1 cellular context compared by ENCODE assay signal in the genomic region with DNA sequence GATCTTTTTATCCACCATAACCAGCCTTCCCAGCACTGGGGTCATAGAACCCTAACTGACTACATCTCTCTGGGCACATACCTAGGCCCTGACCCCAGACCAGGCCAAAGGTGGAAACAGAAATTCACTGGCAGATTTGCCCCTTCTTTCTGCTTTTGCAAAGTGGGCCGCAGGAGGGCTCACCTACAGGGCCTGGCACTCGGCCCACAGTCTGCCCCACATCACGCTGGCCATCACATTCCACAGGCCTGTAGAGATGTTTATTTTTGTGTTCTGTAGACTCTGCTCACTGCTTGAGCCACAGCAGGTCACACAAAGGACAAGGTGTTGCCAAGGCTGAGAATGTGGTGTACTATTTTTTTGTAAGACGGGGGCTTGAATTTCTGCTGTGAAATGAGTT.
TF ChIP-seq lines count a peak whose summit lies in the region.

No MANE protein-coding gene starts in this region.

TF ChIP-seq in HepG2, 621 proteins besides CTCF, POLR2A, EP300 and RAD21 (continued from another document and continues in another):
- TF ChIP-seq RBAK (CRISPR knock-in tag; IDR thresholded peaks at IDR 0.05) (no peak), FOXP1 (IDR thresholded peaks at IDR 0.05) (no peak), FOXP1 (CRISPR knock-in tag; IDR thresholded peaks at IDR 0.05) (no peak), FOXA3 (CRISPR knock-in tag; IDR thresholded peaks at IDR 0.05) (0 out of 2 replicates have a peak, but pooled peaks have one; percentile 16), POLR2G (IDR thresholded peaks at IDR 0.05; ENCODE audit: low read depth, low read length) (no peak), ZNF331 (CRISPR knock-in tag; IDR thresholded peaks at IDR 0.05) (no peak), HOXA7 (CRISPR knock-in tag; IDR thresholded peaks at IDR 0.05) (no peak), ZNF484 (CRISPR knock-in tag; IDR thresholded peaks at IDR 0.05; ENCODE audit: borderline replicate concordance, low read depth) (no peak), ZNF17 (CRISPR knock-in tag; IDR thresholded peaks at IDR 0.05) (no peak), NCOR1 (IDR thresholded peaks at IDR 0.05; ENCODE audit: borderline replicate concordance, low read length) (no peak), NCOA2 (CRISPR knock-in tag; IDR thresholded peaks at IDR 0.05) (no peak), DPF2 (CRISPR knock-in tag; IDR thresholded peaks at IDR 0.05; ENCODE audit: borderline replicate concordance, low read depth) (no peak), ZNF234 (CRISPR knock-in tag; conservative IDR thresholded peaks at IDR 0.05) (no peak), ZSCAN21 (CRISPR knock-in tag; IDR thresholded peaks at IDR 0.05; ENCODE audit: borderline replicate concordance) (no peak), ZNF781 (CRISPR knock-in tag; IDR thresholded peaks at IDR 0.05; ENCODE audit: borderline replicate concordance, not compliant biosample characterization) (no peak), ELF3 (CRISPR knock-in tag; IDR thresholded peaks at IDR 0.05) (no peak), ZNF143 (CRISPR knock-in tag; IDR thresholded peaks at IDR 0.05) (no peak), HNRNPH1 (optimal IDR thresholded peaks at IDR 0.05; ENCODE audit: low read depth, low read length) (no peak), NFKB2 (CRISPR knock-in tag; IDR thresholded peaks at IDR 0.05; ENCODE audit: borderline replicate concordance) (no peak), ZEB1 (IDR thresholded peaks at IDR 0.05; ENCODE audit: insufficient replicate concordance, low read depth) (no peak), REL (CRISPR knock-in tag; conservative IDR thresholded peaks at IDR 0.05) (no peak), TBX2 (CRISPR knock-in tag; IDR thresholded peaks at IDR 0.05; ENCODE audit: borderline replicate concordance) (no peak), ZNF30 (CRISPR knock-in tag; IDR thresholded peaks at IDR 0.05) (no peak), YEATS4 (CRISPR knock-in tag; IDR thresholded peaks at IDR 0.05; ENCODE audit: borderline replicate concordance) (0 out of 2 replicates have a peak, but pooled peaks have one; percentile 5)
- TF ChIP-seq, protein P1, sequence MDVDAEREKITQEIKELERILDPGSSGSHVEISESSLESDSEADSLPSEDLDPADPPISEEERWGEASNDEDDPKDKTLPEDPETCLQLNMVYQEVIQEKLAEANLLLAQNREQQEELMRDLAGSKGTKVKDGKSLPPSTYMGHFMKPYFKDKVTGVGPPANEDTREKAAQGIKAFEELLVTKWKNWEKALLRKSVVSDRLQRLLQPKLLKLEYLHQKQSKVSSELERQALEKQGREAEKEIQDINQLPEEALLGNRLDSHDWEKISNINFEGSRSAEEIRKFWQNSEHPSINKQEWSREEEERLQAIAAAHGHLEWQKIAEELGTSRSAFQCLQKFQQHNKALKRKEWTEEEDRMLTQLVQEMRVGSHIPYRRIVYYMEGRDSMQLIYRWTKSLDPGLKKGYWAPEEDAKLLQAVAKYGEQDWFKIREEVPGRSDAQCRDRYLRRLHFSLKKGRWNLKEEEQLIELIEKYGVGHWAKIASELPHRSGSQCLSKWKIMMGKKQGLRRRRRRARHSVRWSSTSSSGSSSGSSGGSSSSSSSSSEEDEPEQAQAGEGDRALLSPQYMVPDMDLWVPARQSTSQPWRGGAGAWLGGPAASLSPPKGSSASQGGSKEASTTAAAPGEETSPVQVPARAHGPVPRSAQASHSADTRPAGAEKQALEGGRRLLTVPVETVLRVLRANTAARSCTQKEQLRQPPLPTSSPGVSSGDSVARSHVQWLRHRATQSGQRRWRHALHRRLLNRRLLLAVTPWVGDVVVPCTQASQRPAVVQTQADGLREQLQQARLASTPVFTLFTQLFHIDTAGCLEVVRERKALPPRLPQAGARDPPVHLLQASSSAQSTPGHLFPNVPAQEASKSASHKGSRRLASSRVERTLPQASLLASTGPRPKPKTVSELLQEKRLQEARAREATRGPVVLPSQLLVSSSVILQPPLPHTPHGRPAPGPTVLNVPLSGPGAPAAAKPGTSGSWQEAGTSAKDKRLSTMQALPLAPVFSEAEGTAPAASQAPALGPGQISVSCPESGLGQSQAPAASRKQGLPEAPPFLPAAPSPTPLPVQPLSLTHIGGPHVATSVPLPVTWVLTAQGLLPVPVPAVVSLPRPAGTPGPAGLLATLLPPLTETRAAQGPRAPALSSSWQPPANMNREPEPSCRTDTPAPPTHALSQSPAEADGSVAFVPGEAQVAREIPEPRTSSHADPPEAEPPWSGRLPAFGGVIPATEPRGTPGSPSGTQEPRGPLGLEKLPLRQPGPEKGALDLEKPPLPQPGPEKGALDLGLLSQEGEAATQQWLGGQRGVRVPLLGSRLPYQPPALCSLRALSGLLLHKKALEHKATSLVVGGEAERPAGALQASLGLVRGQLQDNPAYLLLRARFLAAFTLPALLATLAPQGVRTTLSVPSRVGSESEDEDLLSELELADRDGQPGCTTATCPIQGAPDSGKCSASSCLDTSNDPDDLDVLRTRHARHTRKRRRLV (CRISPR knock-in tag; IDR thresholded peaks at IDR 0.05), result no peak
- TF ChIP-seq, protein P2, sequence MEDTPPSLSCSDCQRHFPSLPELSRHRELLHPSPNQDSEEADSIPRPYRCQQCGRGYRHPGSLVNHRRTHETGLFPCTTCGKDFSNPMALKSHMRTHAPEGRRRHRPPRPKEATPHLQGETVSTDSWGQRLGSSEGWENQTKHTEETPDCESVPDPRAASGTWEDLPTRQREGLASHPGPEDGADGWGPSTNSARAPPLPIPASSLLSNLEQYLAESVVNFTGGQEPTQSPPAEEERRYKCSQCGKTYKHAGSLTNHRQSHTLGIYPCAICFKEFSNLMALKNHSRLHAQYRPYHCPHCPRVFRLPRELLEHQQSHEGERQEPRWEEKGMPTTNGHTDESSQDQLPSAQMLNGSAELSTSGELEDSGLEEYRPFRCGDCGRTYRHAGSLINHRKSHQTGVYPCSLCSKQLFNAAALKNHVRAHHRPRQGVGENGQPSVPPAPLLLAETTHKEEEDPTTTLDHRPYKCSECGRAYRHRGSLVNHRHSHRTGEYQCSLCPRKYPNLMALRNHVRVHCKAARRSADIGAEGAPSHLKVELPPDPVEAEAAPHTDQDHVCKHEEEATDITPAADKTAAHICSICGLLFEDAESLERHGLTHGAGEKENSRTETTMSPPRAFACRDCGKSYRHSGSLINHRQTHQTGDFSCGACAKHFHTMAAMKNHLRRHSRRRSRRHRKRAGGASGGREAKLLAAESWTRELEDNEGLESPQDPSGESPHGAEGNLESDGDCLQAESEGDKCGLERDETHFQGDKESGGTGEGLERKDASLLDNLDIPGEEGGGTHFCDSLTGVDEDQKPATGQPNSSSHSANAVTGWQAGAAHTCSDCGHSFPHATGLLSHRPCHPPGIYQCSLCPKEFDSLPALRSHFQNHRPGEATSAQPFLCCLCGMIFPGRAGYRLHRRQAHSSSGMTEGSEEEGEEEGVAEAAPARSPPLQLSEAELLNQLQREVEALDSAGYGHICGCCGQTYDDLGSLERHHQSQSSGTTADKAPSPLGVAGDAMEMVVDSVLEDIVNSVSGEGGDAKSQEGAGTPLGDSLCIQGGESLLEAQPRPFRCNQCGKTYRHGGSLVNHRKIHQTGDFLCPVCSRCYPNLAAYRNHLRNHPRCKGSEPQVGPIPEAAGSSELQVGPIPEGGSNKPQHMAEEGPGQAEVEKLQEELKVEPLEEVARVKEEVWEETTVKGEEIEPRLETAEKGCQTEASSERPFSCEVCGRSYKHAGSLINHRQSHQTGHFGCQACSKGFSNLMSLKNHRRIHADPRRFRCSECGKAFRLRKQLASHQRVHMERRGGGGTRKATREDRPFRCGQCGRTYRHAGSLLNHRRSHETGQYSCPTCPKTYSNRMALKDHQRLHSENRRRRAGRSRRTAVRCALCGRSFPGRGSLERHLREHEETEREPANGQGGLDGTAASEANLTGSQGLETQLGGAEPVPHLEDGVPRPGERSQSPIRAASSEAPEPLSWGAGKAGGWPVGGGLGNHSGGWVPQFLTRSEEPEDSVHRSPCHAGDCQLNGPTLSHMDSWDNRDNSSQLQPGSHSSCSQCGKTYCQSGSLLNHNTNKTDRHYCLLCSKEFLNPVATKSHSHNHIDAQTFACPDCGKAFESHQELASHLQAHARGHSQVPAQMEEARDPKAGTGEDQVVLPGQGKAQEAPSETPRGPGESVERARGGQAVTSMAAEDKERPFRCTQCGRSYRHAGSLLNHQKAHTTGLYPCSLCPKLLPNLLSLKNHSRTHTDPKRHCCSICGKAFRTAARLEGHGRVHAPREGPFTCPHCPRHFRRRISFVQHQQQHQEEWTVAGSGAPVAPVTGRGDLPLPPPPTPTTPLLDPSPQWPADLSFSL (CRISPR knock-in tag; IDR thresholded peaks at IDR 0.05), result no peak
- TF ChIP-seq, protein P3, sequence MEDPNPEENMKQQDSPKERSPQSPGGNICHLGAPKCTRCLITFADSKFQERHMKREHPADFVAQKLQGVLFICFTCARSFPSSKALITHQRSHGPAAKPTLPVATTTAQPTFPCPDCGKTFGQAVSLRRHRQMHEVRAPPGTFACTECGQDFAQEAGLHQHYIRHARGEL (CRISPR knock-in tag; IDR thresholded peaks at IDR 0.05), result no peak
- TF ChIP-seq, protein P4, sequence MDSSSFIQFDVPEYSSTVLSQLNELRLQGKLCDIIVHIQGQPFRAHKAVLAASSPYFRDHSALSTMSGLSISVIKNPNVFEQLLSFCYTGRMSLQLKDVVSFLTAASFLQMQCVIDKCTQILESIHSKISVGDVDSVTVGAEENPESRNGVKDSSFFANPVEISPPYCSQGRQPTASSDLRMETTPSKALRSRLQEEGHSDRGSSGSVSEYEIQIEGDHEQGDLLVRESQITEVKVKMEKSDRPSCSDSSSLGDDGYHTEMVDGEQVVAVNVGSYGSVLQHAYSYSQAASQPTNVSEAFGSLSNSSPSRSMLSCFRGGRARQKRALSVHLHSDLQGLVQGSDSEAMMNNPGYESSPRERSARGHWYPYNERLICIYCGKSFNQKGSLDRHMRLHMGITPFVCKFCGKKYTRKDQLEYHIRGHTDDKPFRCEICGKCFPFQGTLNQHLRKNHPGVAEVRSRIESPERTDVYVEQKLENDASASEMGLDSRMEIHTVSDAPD (CRISPR knock-in tag; IDR thresholded peaks at IDR 0.05), result no peak
- TF ChIP-seq, protein P5, sequence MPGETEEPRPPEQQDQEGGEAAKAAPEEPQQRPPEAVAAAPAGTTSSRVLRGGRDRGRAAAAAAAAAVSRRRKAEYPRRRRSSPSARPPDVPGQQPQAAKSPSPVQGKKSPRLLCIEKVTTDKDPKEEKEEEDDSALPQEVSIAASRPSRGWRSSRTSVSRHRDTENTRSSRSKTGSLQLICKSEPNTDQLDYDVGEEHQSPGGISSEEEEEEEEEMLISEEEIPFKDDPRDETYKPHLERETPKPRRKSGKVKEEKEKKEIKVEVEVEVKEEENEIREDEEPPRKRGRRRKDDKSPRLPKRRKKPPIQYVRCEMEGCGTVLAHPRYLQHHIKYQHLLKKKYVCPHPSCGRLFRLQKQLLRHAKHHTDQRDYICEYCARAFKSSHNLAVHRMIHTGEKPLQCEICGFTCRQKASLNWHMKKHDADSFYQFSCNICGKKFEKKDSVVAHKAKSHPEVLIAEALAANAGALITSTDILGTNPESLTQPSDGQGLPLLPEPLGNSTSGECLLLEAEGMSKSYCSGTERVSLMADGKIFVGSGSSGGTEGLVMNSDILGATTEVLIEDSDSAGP (CRISPR knock-in tag; IDR thresholded peaks at IDR 0.05; ENCODE audit: borderline replicate concordance), result no peak
- TF ChIP-seq, protein P6, sequence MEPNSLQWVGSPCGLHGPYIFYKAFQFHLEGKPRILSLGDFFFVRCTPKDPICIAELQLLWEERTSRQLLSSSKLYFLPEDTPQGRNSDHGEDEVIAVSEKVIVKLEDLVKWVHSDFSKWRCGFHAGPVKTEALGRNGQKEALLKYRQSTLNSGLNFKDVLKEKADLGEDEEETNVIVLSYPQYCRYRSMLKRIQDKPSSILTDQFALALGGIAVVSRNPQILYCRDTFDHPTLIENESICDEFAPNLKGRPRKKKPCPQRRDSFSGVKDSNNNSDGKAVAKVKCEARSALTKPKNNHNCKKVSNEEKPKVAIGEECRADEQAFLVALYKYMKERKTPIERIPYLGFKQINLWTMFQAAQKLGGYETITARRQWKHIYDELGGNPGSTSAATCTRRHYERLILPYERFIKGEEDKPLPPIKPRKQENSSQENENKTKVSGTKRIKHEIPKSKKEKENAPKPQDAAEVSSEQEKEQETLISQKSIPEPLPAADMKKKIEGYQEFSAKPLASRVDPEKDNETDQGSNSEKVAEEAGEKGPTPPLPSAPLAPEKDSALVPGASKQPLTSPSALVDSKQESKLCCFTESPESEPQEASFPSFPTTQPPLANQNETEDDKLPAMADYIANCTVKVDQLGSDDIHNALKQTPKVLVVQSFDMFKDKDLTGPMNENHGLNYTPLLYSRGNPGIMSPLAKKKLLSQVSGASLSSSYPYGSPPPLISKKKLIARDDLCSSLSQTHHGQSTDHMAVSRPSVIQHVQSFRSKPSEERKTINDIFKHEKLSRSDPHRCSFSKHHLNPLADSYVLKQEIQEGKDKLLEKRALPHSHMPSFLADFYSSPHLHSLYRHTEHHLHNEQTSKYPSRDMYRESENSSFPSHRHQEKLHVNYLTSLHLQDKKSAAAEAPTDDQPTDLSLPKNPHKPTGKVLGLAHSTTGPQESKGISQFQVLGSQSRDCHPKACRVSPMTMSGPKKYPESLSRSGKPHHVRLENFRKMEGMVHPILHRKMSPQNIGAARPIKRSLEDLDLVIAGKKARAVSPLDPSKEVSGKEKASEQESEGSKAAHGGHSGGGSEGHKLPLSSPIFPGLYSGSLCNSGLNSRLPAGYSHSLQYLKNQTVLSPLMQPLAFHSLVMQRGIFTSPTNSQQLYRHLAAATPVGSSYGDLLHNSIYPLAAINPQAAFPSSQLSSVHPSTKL (CRISPR knock-in tag; IDR thresholded peaks at IDR 0.05), result peak; percentile 32; the same call in 1 of the 2 replicates
- TF ChIP-seq, protein P7, sequence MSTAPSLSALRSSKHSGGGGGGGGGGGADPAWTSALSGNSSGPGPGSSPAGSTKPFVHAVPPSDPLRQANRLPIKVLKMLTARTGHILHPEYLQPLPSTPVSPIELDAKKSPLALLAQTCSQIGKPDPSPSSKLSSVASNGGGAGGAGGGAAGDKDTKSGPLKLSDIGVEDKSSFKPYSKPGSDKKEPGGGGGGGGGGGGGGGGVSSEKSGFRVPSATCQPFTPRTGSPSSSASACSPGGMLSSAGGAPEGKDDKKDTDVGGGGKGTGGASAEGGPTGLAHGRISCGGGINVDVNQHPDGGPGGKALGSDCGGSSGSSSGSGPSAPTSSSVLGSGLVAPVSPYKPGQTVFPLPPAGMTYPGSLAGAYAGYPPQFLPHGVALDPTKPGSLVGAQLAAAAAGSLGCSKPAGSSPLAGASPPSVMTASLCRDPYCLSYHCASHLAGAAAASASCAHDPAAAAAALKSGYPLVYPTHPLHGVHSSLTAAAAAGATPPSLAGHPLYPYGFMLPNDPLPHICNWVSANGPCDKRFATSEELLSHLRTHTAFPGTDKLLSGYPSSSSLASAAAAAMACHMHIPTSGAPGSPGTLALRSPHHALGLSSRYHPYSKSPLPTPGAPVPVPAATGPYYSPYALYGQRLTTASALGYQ (CRISPR knock-in tag; IDR thresholded peaks at IDR 0.05), result no peak
- TF ChIP-seq, protein P8, sequence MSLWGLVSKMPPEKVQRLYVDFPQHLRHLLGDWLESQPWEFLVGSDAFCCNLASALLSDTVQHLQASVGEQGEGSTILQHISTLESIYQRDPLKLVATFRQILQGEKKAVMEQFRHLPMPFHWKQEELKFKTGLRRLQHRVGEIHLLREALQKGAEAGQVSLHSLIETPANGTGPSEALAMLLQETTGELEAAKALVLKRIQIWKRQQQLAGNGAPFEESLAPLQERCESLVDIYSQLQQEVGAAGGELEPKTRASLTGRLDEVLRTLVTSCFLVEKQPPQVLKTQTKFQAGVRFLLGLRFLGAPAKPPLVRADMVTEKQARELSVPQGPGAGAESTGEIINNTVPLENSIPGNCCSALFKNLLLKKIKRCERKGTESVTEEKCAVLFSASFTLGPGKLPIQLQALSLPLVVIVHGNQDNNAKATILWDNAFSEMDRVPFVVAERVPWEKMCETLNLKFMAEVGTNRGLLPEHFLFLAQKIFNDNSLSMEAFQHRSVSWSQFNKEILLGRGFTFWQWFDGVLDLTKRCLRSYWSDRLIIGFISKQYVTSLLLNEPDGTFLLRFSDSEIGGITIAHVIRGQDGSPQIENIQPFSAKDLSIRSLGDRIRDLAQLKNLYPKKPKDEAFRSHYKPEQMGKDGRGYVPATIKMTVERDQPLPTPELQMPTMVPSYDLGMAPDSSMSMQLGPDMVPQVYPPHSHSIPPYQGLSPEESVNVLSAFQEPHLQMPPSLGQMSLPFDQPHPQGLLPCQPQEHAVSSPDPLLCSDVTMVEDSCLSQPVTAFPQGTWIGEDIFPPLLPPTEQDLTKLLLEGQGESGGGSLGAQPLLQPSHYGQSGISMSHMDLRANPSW (CRISPR knock-in tag; IDR thresholded peaks at IDR 0.05; ENCODE audit: borderline replicate concordance), result no peak
